ENCODE assay signal across 12 cellular contexts in genomic region chr9:112809351-112809848, GRCh38. TPM values are rescaled to one million over a fixed set of nuclear protein-coding genes. Genes with fewer than 3 reads are reported as not detected.
DNase-seq lines count a peak whose midpoint lies in the region; ATAC-seq lines count a peak whose summit lies in the region.
"Had no signal": no experiment of that assay in that cellular context is flagged by ENCODE, and none has a peak within 500 bp of the region (broad histone marks: within the 10 kb centered on the region; RNA-seq: fewer than 3 reads in every experiment).

No MANE protein-coding gene starts in this region.

- H2AK5ac ChIP-seq in mesendoderm (ENCODE audit: low read length), result no peak overlapping the region

- no peak overlapping the region for H3K18ac ChIP-seq in mesendoderm (ENCODE audit: low read length)

- DNase-seq in SKM-1 treated with dmso at 0.1 percent for 144 hours (lab: John Stamatoyannopoulos, UW; ENCODE audit: unreplicated experiment), result peak; percentile 46
- DNase-seq in SKM-1 (lab: John Stamatoyannopoulos, UW; ENCODE audit: unreplicated experiment), result no peak
- peak; percentile 81 for DNase-seq in NAMALWA (ENCODE audit: low spot score)
- no peak for DNase-seq in stimulated activated effector memory CD8-positive, alpha-beta T cell treated with anti-CD3 and anti-CD28 coated beads, Interleukin-12 subunit alpha, Interleukin-12 subunit beta, amount 100 ng/mL, for 72 hours (ENCODE audit: low spot score in 2 of 2)
- no peak for DNase-seq in NCI-H774 (lab: John Stamatoyannopoulos, UW)
- no peak for DNase-seq in stimulated activated CD4-positive, alpha-beta T cell treated with anti-CD3 and anti-CD28 coated beads, Interleukin-4, amount 100 ng/mL, for 24 hours
- DNase-seq in mesendoderm, result no peak
- DNase-seq: activated CD8-positive, alpha-beta memory T cell treated with anti-CD3 and anti-CD28 coated beads, Interleukin-2, amount 50 U/mL, for 4 hours; effector memory CD4-positive, alpha-beta T cell; NCI-H510A had no signal

- H3K4me2 ChIP-seq in mesendoderm (ENCODE audit: low read length), result no peak overlapping the region

- H2BK15ac ChIP-seq in mesendoderm (replicated peaks; ENCODE audit: low read depth), result no peak overlapping the region

- H3K36me3 ChIP-seq in mesendoderm (ENCODE audit: control insufficient read depth, insufficient read depth, low read length), result no peaks in the 10 kb centered on the region

- no peaks in the 10 kb centered on the region for H3K79me2 ChIP-seq in mesendoderm (ENCODE audit: control insufficient read depth, insufficient read depth, low read length)

- no CpG with 5 or more reads among the region's 7 CpGs for WGBS in mesendoderm (ENCODE audit: extremely low coverage, insufficient coverage, low lambda C conversion rate)

- no peaks in the 10 kb centered on the region for H3K9me3 Mint-ChIP-seq in stimulated activated effector memory CD8-positive, alpha-beta T cell treated with anti-CD3 and anti-CD28 coated beads, Interleukin-12 subunit alpha, Interleukin-12 subunit beta, amount 100 ng/mL, for 72 hours

- no peak overlapping the region for H3K27ac ChIP-seq in mesendoderm (ENCODE audit: low read depth, low read length)
- H3K27ac ChIP-seq: 22Rv1 had no signal

- no peak overlapping the region for H3K9ac ChIP-seq in mesendoderm (ENCODE audit: low read length)

- no peak overlapping the region for H4K5ac ChIP-seq in mesendoderm (ENCODE audit: low read length)

- peaks cover 7% of the 10 kb centered on the region for H3K36me3 Mint-ChIP-seq in stimulated activated effector memory CD8-positive, alpha-beta T cell treated with anti-CD3 and anti-CD28 coated beads, Interleukin-12 subunit alpha, Interleukin-12 subunit beta, amount 100 ng/mL, for 72 hours

- peaks cover 7% of the 10 kb centered on the region for H3K4me1 ChIP-seq in mesendoderm (ENCODE audit: control insufficient read depth, low read depth, low read length)

- no peak overlapping the region for H3K23ac ChIP-seq in mesendoderm (ENCODE audit: low read length)

- H3K27me3 ChIP-seq in mesendoderm (ENCODE audit: insufficient read depth, low read length, poor library complexity), result no peaks in the 10 kb centered on the region

- H3K56ac ChIP-seq in mesendoderm (ENCODE audit: low read length), result no peak overlapping the region

- no peaks in the 10 kb centered on the region for H3K4me1 Mint-ChIP-seq in stimulated activated effector memory CD8-positive, alpha-beta T cell treated with anti-CD3 and anti-CD28 coated beads, Interleukin-12 subunit alpha, Interleukin-12 subunit beta, amount 100 ng/mL, for 72 hours

- peak; percentile 99 for ATAC-seq in HG02840 (IDR thresholded peaks at IDR 0.05; ENCODE audit: low FRiP score, unreplicated experiment)
- peak; percentile 36 for ATAC-seq in stimulated activated effector memory CD8-positive, alpha-beta T cell treated with anti-CD3 and anti-CD28 coated beads, Interleukin-12 subunit alpha, Interleukin-12 subunit beta, amount 100 ng/mL, for 72 hours

- peaks cover 4% of the 10 kb centered on the region for H3K79me1 ChIP-seq in mesendoderm (ENCODE audit: low read length)

- H4K8ac ChIP-seq in mesendoderm (ENCODE audit: low read depth, low read length), result no peak overlapping the region

- H2BK120ac ChIP-seq in mesendoderm (ENCODE audit: low read depth, low read length), result no peak overlapping the region

- H3K4ac ChIP-seq in mesendoderm (ENCODE audit: low read depth, low read length), result no peak overlapping the region

- no peak overlapping the region for H2BK5ac ChIP-seq in mesendoderm (ENCODE audit: low read length)

- no peak overlapping the region for H3K27ac Mint-ChIP-seq in stimulated activated effector memory CD8-positive, alpha-beta T cell treated with anti-CD3 and anti-CD28 coated beads, Interleukin-12 subunit alpha, Interleukin-12 subunit beta, amount 100 ng/mL, for 72 hours

- H3K4me3 ChIP-seq in mesendoderm (ENCODE audit: low read length), result no peak overlapping the region

- H3K4me3 Mint-ChIP-seq in stimulated activated effector memory CD8-positive, alpha-beta T cell treated with anti-CD3 and anti-CD28 coated beads, Interleukin-12 subunit alpha, Interleukin-12 subunit beta, amount 100 ng/mL, for 72 hours, result no peak overlapping the region

RNA-seq across cellular contexts. Expression of gene SNX30, which starts 58.8 kb away (rescaled TPM):
- polyA plus RNA-seq in mesendoderm (2013, experiment 1 of 2), result 6.5 TPM
- 6.7 TPM for polyA plus RNA-seq in mesendoderm (2013, experiment 2 of 2)

Comparison
In these comparisons a context has a peak if more than half of its experiments do, and no peak if none do; other contexts are left out.
1. DNase-seq: peak in SKM-1 treated with dmso at 0.1 percent for 144 hours (single experiment) and NAMALWA (single experiment); none in SKM-1 (single experiment), stimulated activated effector memory CD8-positive, alpha-beta T cell treated with anti-CD3 and anti-CD28 coated beads, Interleukin-12 subunit alpha, Interleukin-12 subunit beta, amount 100 ng/mL, for 72 hours (0 of 2), NCI-H774 (single experiment), stimulated activated CD4-positive, alpha-beta T cell treated with anti-CD3 and anti-CD28 coated beads, Interleukin-4, amount 100 ng/mL, for 24 hours (single experiment) and mesendoderm (single experiment).